In genomic region chrX:150568320-150569154, GRCh38 we compare ENCODE assay signal across 8 cellular contexts. TPM values are rescaled to one million over a fixed set of nuclear protein-coding genes. Genes with fewer than 3 reads are reported as not detected.
DNase-seq lines count a peak whose midpoint lies in the region; ATAC-seq, FAIRE-seq and TF ChIP-seq lines count a peak whose summit lies in the region.

TSS of gene MTM1 (plus strand) at chrX:150568621. CDS start at chrX:150592615, 23,994 bp downstream.

- peak; percentile 81 for TF ChIP-seq POLR2A in prostate gland (IDR thresholded peaks at IDR 0.05)

- TF ChIP-seq CTCF in ascending aorta (IDR thresholded peaks at IDR 0.05) = no peak
- TF ChIP-seq CTCF in right atrium auricular region (IDR thresholded peaks at IDR 0.05) = no peak
- TF ChIP-seq CTCF in prostate gland (IDR thresholded peaks at IDR 0.05) = no peak

- peak; percentile 96 for ATAC-seq in HG02973 (IDR thresholded peaks at IDR 0.05; ENCODE audit: unreplicated experiment)

- DNase-seq in GM18507 (ENCODE audit: extremely low spot score, insufficient read length, low read depth) (peak; percentile 71), NCI-H1930 (lab: John Stamatoyannopoulos, UW) (peak; percentile 91 to 92), ascending aorta (ENCODE audit: low spot score in 2 of 2) (peak; percentile 82 to 96), right atrium auricular region (ENCODE audit: low spot score) (peak; percentile 94), prostate gland (ENCODE audit: low spot score) (peak; percentile 91)

- WGBS in prostate gland = 2% methylated on average over 26 of the region's 89 CpGs
- under 1% methylated on average over 78 of the region's 89 CpGs for WGBS in urinary bladder

- H3K4me1 ChIP-seq in ascending aorta (no peaks in the 10 kb centered on the region), right atrium auricular region (peaks cover 0 to 10% of the 10 kb centered on the region in 2 donors), prostate gland (replicated peaks) (no peaks in the 10 kb centered on the region), urinary bladder (ENCODE audit: insufficient read depth) (no peaks in the 10 kb centered on the region)

- intact Hi-C loops in T-helper 2 cell treated with Interferon-gamma antibody and Interleukin-4, amounts not matched to agents 100 ng/mL and 5 ng/mL, for 36 hours (cut with micrococcal nuclease) = loop anchor here (1.0 to 10.0 kb wide), 6 partner anchors 20 to 829 kb away; partner anchors contain the start of genes CD99L2, MTMR1 and VMA21
- intact Hi-C loops in ascending aorta (cut with DNase I) = loop anchor here (1.0 to 10.0 kb wide), 4 partner anchors 21 to 614 kb away; no protein-coding TSS in a partner anchor
- intact Hi-C loops in prostate gland (cut with DNase I) = loop anchor here (10.0 kb wide), 1 partner anchor 64 kb away; no protein-coding TSS in a partner anchor

- H3K27ac ChIP-seq in ascending aorta (peak within 1 kb of the TSS; percentile 76 to 84), right atrium auricular region (peak within 1 kb of the TSS; percentile 82 to 89), prostate gland (peak within 1 kb of the TSS; percentile 74 to 77), urinary bladder (ENCODE audit: low read depth) (peak within 1 kb of the TSS; percentile 89)

- H3K27me3 ChIP-seq in ascending aorta = no peaks in the 10 kb centered on the region
- no peaks in the 10 kb centered on the region for H3K27me3 ChIP-seq in right atrium auricular region
- no peaks in the 10 kb centered on the region for H3K27me3 ChIP-seq in prostate gland (replicated peaks; ENCODE audit: insufficient read depth)

- peak; percentile 99 for FAIRE-seq in GM18507 (lab: Jason Lieb, UNC)

- H3K36me3 ChIP-seq in ascending aorta (no peaks in the 10 kb centered on the region), right atrium auricular region (no peaks in the 10 kb centered on the region), prostate gland (no peaks in the 10 kb centered on the region), urinary bladder (ENCODE audit: insufficient read depth) (no peaks in the 10 kb centered on the region)

- peak within 1 kb of the TSS; percentile 55 to 74 for H3K4me3 ChIP-seq in ascending aorta
- H3K4me3 ChIP-seq in right atrium auricular region = peak within 1 kb of the TSS; percentile 68
- peak within 1 kb of the TSS; percentile 60 for H3K4me3 ChIP-seq in prostate gland
- H3K4me3 ChIP-seq in urinary bladder (ENCODE audit: low read depth, low read length) = peak within 1 kb of the TSS; percentile 77

- H3K9me3 ChIP-seq in ascending aorta (no peaks in the 10 kb centered on the region), right atrium auricular region (no peaks in the 10 kb centered on the region), prostate gland (no peaks in the 10 kb centered on the region)

RNA-seq across cellular contexts. Expression of gene MTM1, which starts in this region (rescaled TPM):
- 40.6 and 47.8 TPM in 2 replicates for total RNA-seq in T-helper 2 cell treated with Interferon-gamma antibody and Interleukin-4, amounts not matched to agents 100 ng/mL and 5 ng/mL, for 36 hours
- total RNA-seq in ascending aorta (7.3 TPM), right atrium auricular region (1 to 10 TPM; 9.0 to 9.4 TPM), prostate gland (10 to 100 TPM; 10.3 to 30.2 TPM), urinary bladder (18.5 TPM)
- polyA plus RNA-seq in urinary bladder = 9.7 TPM

Comparison
In these comparisons a context has a peak if more than half of its experiments do, and no peak if none do; other contexts are left out.
1. Peak in every context shown above with its lines: DNase-seq, ATAC-seq, H3K4me3 ChIP-seq and H3K27ac ChIP-seq.